Comparison of ENCODE assay signal across 8 cellular contexts in genomic region chr5:11082546-11082945, GRCh38.
"Had no signal": no experiment of that assay in that cellular context is flagged by ENCODE, and none has a peak within 500 bp of the region (broad histone marks: within the 10 kb centered on the region; RNA-seq: fewer than 3 reads in every experiment).

No MANE protein-coding gene starts in this region.

- H3K4me3 ChIP-seq: GM12878 had no signal

- ATAC-seq: GM12878 had no signal

- FAIRE-seq: G401.6, GM12878, GM12891, GM12892, GM18507, GM19239 had no signal

- DNase-seq: GDM1, GF-D8 had no signal
